Comparison of ENCODE assay signal across 8 cellular contexts in the genomic region with DNA sequence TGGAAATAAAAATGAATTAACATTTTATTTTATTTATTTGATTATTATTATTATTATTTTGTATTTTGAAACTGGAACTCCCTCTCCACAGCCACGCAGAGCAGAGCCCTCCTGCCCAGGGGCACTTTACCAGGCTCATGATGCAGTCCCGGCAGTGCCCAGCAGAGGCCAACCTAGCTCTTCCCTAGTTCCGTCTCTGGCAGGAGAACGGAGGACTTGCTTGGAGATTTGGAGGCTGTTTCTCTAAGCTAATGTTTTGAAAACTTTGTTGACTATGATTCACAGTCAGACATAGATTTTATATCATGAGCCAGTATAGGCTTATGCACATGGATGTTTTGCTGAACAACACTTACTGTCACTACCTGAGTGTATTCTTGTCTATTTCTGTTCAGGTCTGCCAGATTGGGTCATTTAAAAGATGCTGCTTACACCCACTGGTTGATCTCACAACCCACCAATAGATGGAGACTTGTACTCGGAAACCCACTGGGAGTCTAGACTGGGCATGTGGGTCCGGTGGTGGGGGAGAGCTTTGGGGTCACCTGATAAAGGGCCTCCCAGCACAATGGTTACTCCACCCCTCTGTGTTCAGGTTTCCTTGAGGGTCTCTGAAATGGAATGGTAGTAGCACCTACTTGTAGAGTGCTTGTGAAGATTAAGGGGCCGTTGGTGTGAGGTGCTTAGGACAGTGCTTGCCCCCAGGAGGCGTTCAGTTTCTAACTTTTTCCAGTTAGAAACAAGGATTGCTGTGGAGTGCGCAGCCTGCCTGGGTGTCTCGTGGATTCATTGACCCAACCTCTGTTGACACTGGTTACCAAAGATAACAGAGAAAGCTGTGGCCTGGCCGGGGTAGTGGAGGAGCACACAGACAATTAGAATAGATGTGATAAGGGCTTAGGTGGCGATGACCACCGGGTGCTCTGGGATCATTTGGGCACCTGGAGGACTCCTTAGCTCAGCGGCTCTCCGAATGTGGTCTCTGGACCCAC.
DNase-seq lines count a peak whose midpoint lies in the region; ATAC-seq and TF ChIP-seq lines count a peak whose summit lies in the region.

No MANE protein-coding gene starts in this region.

- ATAC-seq in GM18505 (IDR thresholded peaks at IDR 0.05; ENCODE audit: unreplicated experiment), result peak; percentile 62
- ATAC-seq in HG03066 (IDR thresholded peaks at IDR 0.05; ENCODE audit: low read depth, unreplicated experiment), result peak; percentile 77
- ATAC-seq in left lobe of liver, result peak; percentile 96

- TF ChIP-seq POLR2A in GM18505 (IDR thresholded peaks at IDR 0.05; ENCODE audit: borderline replicate concordance, extremely low read depth, insufficient read depth, insufficient read length), result no peak

- CTCF ChIA-PET in AG04449 (lab: Yijun Ruan, JAX), result interaction anchor here (0.8 to 10.3 kb wide), 48 partner anchors 9 to 923 kb away, joined by 3 to 125 read pairs (median 5); partner anchors contain the start of gene LOXHD1

- TF ChIP-seq CTCF in AG04449 (IDR thresholded peaks at IDR 0.05; ENCODE audit: insufficient read depth, low read length, missing control alignments), result peak; percentile 97

- no peak overlapping the region for H3K4me3 ChIP-seq in AG04449 (ENCODE audit: low read depth, low read length)

- DNase-seq in AG04449 (ENCODE audit: low read depth, low spot score), result no peak
- peak; percentile 64 for DNase-seq in NCI-H2227 treated with DMSO at 0.1 percent for 48 hours (lab: John Stamatoyannopoulos, UW)
- DNase-seq in activated CD4-positive, CD25-positive, alpha-beta regulatory T cell treated with anti-CD3 and anti-CD28 coated beads, Interleukin-2, amount 50 U/mL, for 72 hours, result peak; percentile 54
- DNase-seq in cerebellum (ENCODE audit: low spot score), result peak; percentile 72
- DNase-seq in left lobe of liver (ENCODE audit: low spot score), result peak; percentile 64
- DNase-seq in stimulated activated CD4-positive, alpha-beta T cell treated with anti-CD3 and anti-CD28 coated beads, TNF-alpha, amount 100 ng/mL, for 1 hour (ENCODE audit: low read depth in 3 of 3, low spot score in 1 of 3), result peak in 2 of 3 donors; percentile 22 to 44

- POLR2A ChIA-PET in AG04449 (lab: Yijun Ruan, JAX), result interaction anchor here (0.7 to 1.0 kb wide), 2 partner anchors 55 to 108 kb away, joined by 3 read pairs; a partner anchor contains a TSS
